ENCODE assay signal across 16 cellular contexts in the genomic region with DNA sequence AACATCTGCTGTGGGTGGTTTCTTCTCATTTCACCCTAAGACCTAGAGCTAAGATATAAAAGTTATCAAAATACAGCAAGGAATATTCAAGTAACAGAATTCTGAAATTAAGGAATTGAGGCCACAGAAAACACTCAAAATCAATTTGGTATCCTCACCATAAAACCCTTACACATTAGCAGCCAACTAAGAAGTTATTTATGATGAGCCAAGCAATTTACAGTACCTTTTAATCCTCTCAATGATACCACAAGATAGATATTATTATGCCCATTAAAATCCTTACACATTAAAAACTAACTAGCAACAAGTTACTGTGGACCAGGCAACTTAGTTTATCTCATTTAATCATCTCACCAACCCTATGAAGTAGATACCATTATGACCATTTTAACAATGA.
DNase-seq lines count a peak whose midpoint lies in the region; ATAC-seq, FAIRE-seq and TF ChIP-seq lines count a peak whose summit lies in the region.
"Had no signal": no experiment of that assay in that cellular context is flagged by ENCODE, and none has a peak within 500 bp of the region (broad histone marks: within the 10 kb centered on the region; RNA-seq: fewer than 3 reads in every experiment).

No MANE protein-coding gene starts in this region.

- H3K27me3 Mint-ChIP-seq in activated T-cell treated with anti-CD3 and anti-CD28 coated beads, Interleukin-2, amount 50 U/mL, for 72 hours (ENCODE audit: low read depth): no peaks in the 10 kb centered on the region
- H3K27me3 Mint-ChIP-seq: CD8-positive, alpha-beta memory T cell had no signal

- peaks cover 31% of the 10 kb centered on the region; the same call in 1 of the 2 replicates for H3F3A ChIP-seq in PC-9 (ENCODE audit: insufficient read depth, low read depth)

- peak overlapping the region; percentile 33; the same call in 1 of the 2 replicates for H3K27ac ChIP-seq in PC-9
- H3K27ac ChIP-seq in K562 (ENCODE audit: extremely low read depth, low read depth, low read length): no peak overlapping the region
- H3K27ac ChIP-seq in spleen: no peak overlapping the region
- H3K27ac ChIP-seq: 22Rv1, BLaER1 had no signal

- no peaks in the 10 kb centered on the region for H3K9me2 ChIP-seq in PC-9 (ENCODE audit: insufficient read depth)

- no peaks in the 10 kb centered on the region for H3K36me3 Mint-ChIP-seq in activated T-cell treated with anti-CD3 and anti-CD28 coated beads, Interleukin-2, amount 50 U/mL, for 72 hours (ENCODE audit: insufficient read depth in 2 of 2)
- H3K36me3 Mint-ChIP-seq: CD8-positive, alpha-beta memory T cell had no signal

- peaks cover 10% of the 10 kb centered on the region for H3K4me1 Mint-ChIP-seq in activated T-cell treated with anti-CD3 and anti-CD28 coated beads, Interleukin-2, amount 50 U/mL, for 72 hours (ENCODE audit: low read depth)

- H3K4me3 Mint-ChIP-seq in activated T-cell treated with anti-CD3 and anti-CD28 coated beads, Interleukin-2, amount 50 U/mL, for 72 hours: no peak overlapping the region
- H3K4me3 Mint-ChIP-seq: CD8-positive, alpha-beta memory T cell had no signal

- no peak overlapping the region for H3K9ac ChIP-seq in K562 (ENCODE audit: insufficient read depth in 1 of 2, low read depth in 2 of 2, low read length in 2 of 2)
- H3K9ac ChIP-seq: BLaER1 had no signal

- CTCF ChIA-PET in PC-9 (lab: Charles Lee) (no interaction called here), K562 (lab: Yijun Ruan, JAX; ENCODE audit: low intra/inter-chr PET ratio) (no interaction called here)

- no peak for TF ChIP-seq EP300 in K562 (IDR thresholded peaks at IDR 0.05; ENCODE audit: low read length)

- H3K4me3 ChIP-seq in PC-9: no peak overlapping the region
- no peak overlapping the region for H3K4me3 ChIP-seq in K562
- no peak overlapping the region for H3K4me3 ChIP-seq in spleen
- H3K4me3 ChIP-seq: BLaER1 had no signal

- BruUV-seq in PC-9 (replicated peaks; lab: Mats Ljungman, UMichigan): no TSS peak
- no TSS peak for BruUV-seq in K562 (replicated peaks; lab: Mats Ljungman, UMichigan)

- H2AFZ ChIP-seq in PC-9: no peak overlapping the region
- H2AFZ ChIP-seq in K562 (ENCODE audit: low read depth, low read length): no peak overlapping the region

- no peak for DNase-seq in activated T-cell treated with anti-CD3 and anti-CD28 coated beads, Interleukin-2, amount 50 U/mL, for 72 hours
- DNase-seq in activated T-cell treated with anti-CD3 and anti-CD28 coated beads for 4 hours: no peak
- no peak for DNase-seq in PC-9
- DNase-seq in K562 (ENCODE audit: extremely low read depth in 1 of 4, low spot score in 3 of 4): no peak
- no peak for DNase-seq in NCI-H446 (lab: John Stamatoyannopoulos, UW)
- DNase-seq in NCI-H187 treated with DMSO at 0.1 percent for 48 hours (lab: John Stamatoyannopoulos, UW): no peak
- no peak for DNase-seq in spleen
- DNase-seq: AML-193; CD8-positive, alpha-beta memory T cell; DMS53; GF-D8 had no signal

- ATAC-seq in activated T-cell treated with anti-CD3 and anti-CD28 coated beads, Interleukin-2, amount 50 U/mL, for 72 hours (replicated peaks in 1 of 2): no peak
- ATAC-seq in K562: no peak
- ATAC-seq in HG02623 (IDR thresholded peaks at IDR 0.05; ENCODE audit: unreplicated experiment): no peak
- ATAC-seq: HCT116 had no signal

- H3K36me3 ChIP-seq in PC-9 (ENCODE audit: low read depth): no peaks in the 10 kb centered on the region
- H3K36me3 ChIP-seq in K562 (ENCODE audit: control insufficient read depth, insufficient read depth, low read length): peaks cover 6% of the 10 kb centered on the region; the same call in 1 of the 3 replicates
- no peaks in the 10 kb centered on the region for H3K36me3 ChIP-seq in spleen

- peaks cover 36% of the 10 kb centered on the region for H3K79me2 ChIP-seq in PC-9 (ENCODE audit: low read depth)
- H3K79me2 ChIP-seq in K562 (ENCODE audit: control insufficient read depth, insufficient read depth, low read length): peaks cover 79% of the 10 kb centered on the region

- no peaks in the 10 kb centered on the region for H3K9me1 ChIP-seq in K562 (ENCODE audit: control insufficient read depth, insufficient read depth, low read length)

- no peak overlapping the region for H3K4me2 ChIP-seq in PC-9
- no peak overlapping the region for H3K4me2 ChIP-seq in K562 (ENCODE audit: insufficient read depth, low read length)
- H3K4me2 ChIP-seq: BLaER1 had no signal

- no peak for FAIRE-seq in K562 (lab: Jason Lieb, UNC)
- FAIRE-seq: GM18507 had no signal

- no peak for TF ChIP-seq RAD21 in K562 (CRISPR knock-in tag; conservative IDR thresholded peaks at IDR 0.05 in 1 of 2, IDR thresholded peaks at IDR 0.05 in 1 of 2)

- TF ChIP-seq CTCF in PC-9 (conservative IDR thresholded peaks at IDR 0.05) (no peak), K562 (IDR thresholded peaks at IDR 0.05 in 2 of 3, conservative IDR thresholded peaks at IDR 0.05 in 1 of 3; ENCODE audit: insufficient read depth in 2 of 3, low read depth in 1 of 3, low read length in 3 of 3) (no peak), spleen (IDR thresholded peaks at IDR 0.05 in 8 of 11, conservative IDR thresholded peaks at IDR 0.05 in 3 of 11) (no peak)

- POLR2A ChIA-PET in PC-9 (lab: Charles Lee; ENCODE audit: unreplicated experiment) (no interaction called here), K562 (lab: Yijun Ruan, JAX) (interaction anchor here (0.7 kb wide), 1 partner anchor 19 kb away, joined by 5 read pairs; no protein-coding TSS in a partner anchor)

- in situ Hi-C loops in K562 (cut with MboI): no loop called here

- intact Hi-C loops in PC-9 (cut with micrococcal nuclease; ENCODE audit: unreplicated experiment): no loop called here
- intact Hi-C loops in K562 (cut with micrococcal nuclease): no loop called here
- intact Hi-C loops in spleen (cut with DNase I; ENCODE audit: low total_unique reads): no loop called here

- no peaks in the 10 kb centered on the region for H3K27me3 ChIP-seq in PC-9 (ENCODE audit: insufficient read depth, low read depth)
- no peaks in the 10 kb centered on the region for H3K27me3 ChIP-seq in K562 (ENCODE audit: control insufficient read depth in 2 of 2, insufficient read depth in 2 of 2, low read length in 2 of 2)
- no peaks in the 10 kb centered on the region for H3K27me3 ChIP-seq in spleen (replicated peaks in 1 of 7)
- H3K27me3 ChIP-seq: BLaER1 had no signal

- H3K9me3 ChIP-seq in PC-9 (ENCODE audit: insufficient read depth, low read depth) (no peaks in the 10 kb centered on the region), K562 (replicated peaks; ENCODE audit: control insufficient read depth, insufficient read depth, low read depth, low read length) (no peaks in the 10 kb centered on the region), spleen (no peaks in the 10 kb centered on the region)
- H3K9me3 ChIP-seq: BLaER1 had no signal

- TF ChIP-seq POLR2A in K562 (conservative IDR thresholded peaks at IDR 0.05) (no peak), spleen (IDR thresholded peaks at IDR 0.05) (no peak)

- peak overlapping the region; percentile 10 for H3K27ac Mint-ChIP-seq in activated T-cell treated with anti-CD3 and anti-CD28 coated beads, Interleukin-2, amount 50 U/mL, for 72 hours

- H4K20me1 ChIP-seq in PC-9 (ENCODE audit: insufficient read depth) (no peaks in the 10 kb centered on the region), K562 (replicated peaks; ENCODE audit: control insufficient read depth, insufficient read depth, low read length) (peaks cover 7% of the 10 kb centered on the region; the same call in 1 of the 2 replicates)

- H3K4me1 ChIP-seq in PC-9 (replicated peaks; ENCODE audit: insufficient read depth) (no peaks in the 10 kb centered on the region), K562 (replicated peaks in 1 of 2; ENCODE audit: control insufficient read depth in 2 of 2, insufficient read depth in 2 of 2, low read length in 2 of 2) (peaks cover 0 to 3% of the 10 kb centered on the region in 2 experiments; a peak in 2 of 5 replicates), spleen (peaks cover 0 to 19% (median 4%) of the 10 kb centered on the region in 6 donors)
- H3K4me1 ChIP-seq: BLaER1 had no signal

- H3K9me3 Mint-ChIP-seq in activated T-cell treated with anti-CD3 and anti-CD28 coated beads, Interleukin-2, amount 50 U/mL, for 72 hours: no peaks in the 10 kb centered on the region
- H3K9me3 Mint-ChIP-seq: CD8-positive, alpha-beta memory T cell had no signal

TF ChIP-seq in K562, 482 proteins besides CTCF, POLR2A, EP300 and RAD21:
- TF ChIP-seq POLR2AphosphoS2 (IDR thresholded peaks at IDR 0.05; ENCODE audit: low read length) (no peak), MAFF (IDR thresholded peaks at IDR 0.05; ENCODE audit: low read length) (peak; percentile 36; the same call in 1 of the 2 replicates), RBBP5 (IDR thresholded peaks at IDR 0.05; ENCODE audit: borderline replicate concordance, insufficient read depth, low read length, poor library complexity, severe bottlenecking) (no peak), C11orf30 (IDR thresholded peaks at IDR 0.05; ENCODE audit: low read depth) (peak; percentile 60; the same call in 1 of the 2 replicates), RFX5 (IDR thresholded peaks at IDR 0.05; ENCODE audit: low read depth, low read length) (no peak), MAFG (tag; conservative IDR thresholded peaks at IDR 0.05) (peak; percentile 19; the same call in 1 of the 2 replicates), ZNF316 (IDR thresholded peaks at IDR 0.05) (peak; percentile 76), ZNF507 (tag; conservative IDR thresholded peaks at IDR 0.05) (no peak), CREBBP (IDR thresholded peaks at IDR 0.05; ENCODE audit: low read depth, low read length) (no peak)
- TF ChIP-seq, protein P1, sequence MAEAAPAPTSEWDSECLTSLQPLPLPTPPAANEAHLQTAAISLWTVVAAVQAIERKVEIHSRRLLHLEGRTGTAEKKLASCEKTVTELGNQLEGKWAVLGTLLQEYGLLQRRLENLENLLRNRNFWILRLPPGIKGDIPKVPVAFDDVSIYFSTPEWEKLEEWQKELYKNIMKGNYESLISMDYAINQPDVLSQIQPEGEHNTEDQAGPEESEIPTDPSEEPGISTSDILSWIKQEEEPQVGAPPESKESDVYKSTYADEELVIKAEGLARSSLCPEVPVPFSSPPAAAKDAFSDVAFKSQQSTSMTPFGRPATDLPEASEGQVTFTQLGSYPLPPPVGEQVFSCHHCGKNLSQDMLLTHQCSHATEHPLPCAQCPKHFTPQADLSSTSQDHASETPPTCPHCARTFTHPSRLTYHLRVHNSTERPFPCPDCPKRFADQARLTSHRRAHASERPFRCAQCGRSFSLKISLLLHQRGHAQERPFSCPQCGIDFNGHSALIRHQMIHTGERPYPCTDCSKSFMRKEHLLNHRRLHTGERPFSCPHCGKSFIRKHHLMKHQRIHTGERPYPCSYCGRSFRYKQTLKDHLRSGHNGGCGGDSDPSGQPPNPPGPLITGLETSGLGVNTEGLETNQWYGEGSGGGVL (CRISPR knock-in tag; IDR thresholded peaks at IDR 0.05): no peak
